ENCODE assay signal across 28 cellular contexts in the genomic region with DNA sequence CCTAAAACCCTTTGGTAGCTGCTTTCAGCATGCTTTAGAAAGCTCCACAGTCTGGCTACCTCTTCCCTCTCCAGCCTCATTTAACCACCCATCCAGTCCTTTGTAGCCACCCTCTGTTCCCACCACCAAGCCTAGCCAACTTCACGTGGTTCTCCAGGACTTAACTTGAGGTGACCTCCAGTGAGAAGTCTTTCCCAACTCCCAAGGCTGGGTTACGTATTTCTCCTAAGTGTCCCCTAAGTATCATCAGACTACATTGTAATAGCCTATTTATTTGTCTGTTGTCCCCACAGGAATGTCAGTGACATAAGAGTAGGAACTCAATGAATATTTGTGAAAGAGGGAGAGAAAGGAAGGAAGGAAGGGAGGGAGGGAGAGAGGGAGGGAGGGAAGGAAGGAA.
"Had no signal": no experiment of that assay in that cellular context is flagged by ENCODE, and none has a peak within 500 bp of the region (broad histone marks: within the 10 kb centered on the region; RNA-seq: fewer than 3 reads in every experiment).

No MANE protein-coding gene starts in this region.

- H3K9me3 Mint-ChIP-seq: memory B cell; naive B cell; natural killer cell treated with Interleukin-12 subunit alpha and Interleukin-12 subunit beta and Interleukin-15 and Interleukin-18, amount 100 ng/mL, for 72 hours; stimulated activated memory B cell treated with anti-CD40 and anti-IgM and Interleukin-4, amounts not matched to agents 10 μg/mL and 1 μg/mL and 100 μg/mL, for 72 hours had no signal

- FAIRE-seq: keratinocyte had no signal

- H3K27ac Mint-ChIP-seq: memory B cell; mesothelial cell of epicardium; natural killer cell treated with Interleukin-12 subunit alpha and Interleukin-12 subunit beta and Interleukin-15 and Interleukin-18, amount 100 ng/mL, for 72 hours; stimulated activated memory B cell treated with anti-CD40 and anti-IgM and Interleukin-4, amounts not matched to agents 10 μg/mL and 1 μg/mL and 100 μg/mL, for 72 hours; type B pancreatic cell had no signal

- H3K36me3 Mint-ChIP-seq: mesothelial cell of epicardium; natural killer cell treated with Interleukin-12 subunit alpha and Interleukin-12 subunit beta and Interleukin-15 and Interleukin-18, amount 100 ng/mL, for 72 hours; stimulated activated memory B cell treated with anti-CD40 and anti-IgM and Interleukin-4, amounts not matched to agents 10 μg/mL and 1 μg/mL and 100 μg/mL, for 72 hours; type B pancreatic cell had no signal

- H3K27me3 Mint-ChIP-seq: memory B cell; natural killer cell treated with Interleukin-12 subunit alpha and Interleukin-12 subunit beta and Interleukin-15 and Interleukin-18, amount 100 ng/mL, for 72 hours; stimulated activated memory B cell treated with anti-CD40 and anti-IgM and Interleukin-4, amounts not matched to agents 10 μg/mL and 1 μg/mL and 100 μg/mL, for 72 hours had no signal

- H3K4me3 ChIP-seq: gastrocnemius medialis, lower lobe of right lung, mucosa of descending colon, ovary, psoas muscle, sigmoid colon, skin epidermis, spleen, testis, tibial artery had no signal

- H3K27ac ChIP-seq: gastrocnemius medialis, lower lobe of right lung, ovary, psoas muscle, sigmoid colon, skin epidermis, spleen, testis, tibial artery had no signal

- H3K4me1 ChIP-seq: gastrocnemius medialis, lower lobe of right lung, psoas muscle, sigmoid colon, spleen, tibial artery had no signal

- ATAC-seq: gastrocnemius medialis; left ventricle myocardium superior; mucosa of descending colon; natural killer cell treated with Interleukin-12 subunit alpha and Interleukin-12 subunit beta and Interleukin-15 and Interleukin-18, amount 100 ng/mL, for 72 hours; psoas muscle; right cardiac atrium; stimulated activated memory B cell treated with anti-CD40 and anti-IgM and Interleukin-4, amounts not matched to agents 10 μg/mL and 1 μg/mL and 100 μg/mL, for 72 hours; stimulated activated naive CD8-positive, alpha-beta T cell treated with anti-CD3 and anti-CD28 coated beads, Interleukin-15, Interleukin-2, amounts not matched to agents 100 U/mL and 50 U/mL, for 24 hours had no signal

- DNase-seq: cortex of kidney; effector CD4-positive, alpha-beta T cell; foreskin fibroblast; gastrocnemius medialis; head of caudate nucleus; left ventricle myocardium superior; lower lobe of right lung; mucosa of descending colon; naive B cell; occipital lobe; ovary; posterior cingulate gyrus; psoas muscle; right cardiac atrium; sigmoid colon; spleen; stimulated activated CD4-positive, alpha-beta T cell treated with anti-CD3 and anti-CD28 coated beads, Interleukin-4, amount 100 ng/mL, for 4 hours; stimulated activated naive CD8-positive, alpha-beta T cell treated with anti-CD3 and anti-CD28 coated beads, Interleukin-15, Interleukin-2, amounts not matched to agents 100 U/mL and 50 U/mL, for 24 hours; substantia nigra; testis; tibial artery had no signal

- H3K9me3 ChIP-seq: gastrocnemius medialis, lower lobe of right lung, mucosa of descending colon, ovary, psoas muscle, sigmoid colon, spleen, testis, tibial artery had no signal

- H3K36me3 ChIP-seq: gastrocnemius medialis, lower lobe of right lung, ovary, sigmoid colon, spleen, tibial artery had no signal

- H3K27me3 ChIP-seq: gastrocnemius medialis, ovary, sigmoid colon, spleen, testis, tibial artery had no signal

- H3K4me3 Mint-ChIP-seq: memory B cell; mesothelial cell of epicardium; naive B cell; natural killer cell treated with Interleukin-12 subunit alpha and Interleukin-12 subunit beta and Interleukin-15 and Interleukin-18, amount 100 ng/mL, for 72 hours; stimulated activated memory B cell treated with anti-CD40 and anti-IgM and Interleukin-4, amounts not matched to agents 10 μg/mL and 1 μg/mL and 100 μg/mL, for 72 hours; type B pancreatic cell had no signal
